In the genomic region with DNA sequence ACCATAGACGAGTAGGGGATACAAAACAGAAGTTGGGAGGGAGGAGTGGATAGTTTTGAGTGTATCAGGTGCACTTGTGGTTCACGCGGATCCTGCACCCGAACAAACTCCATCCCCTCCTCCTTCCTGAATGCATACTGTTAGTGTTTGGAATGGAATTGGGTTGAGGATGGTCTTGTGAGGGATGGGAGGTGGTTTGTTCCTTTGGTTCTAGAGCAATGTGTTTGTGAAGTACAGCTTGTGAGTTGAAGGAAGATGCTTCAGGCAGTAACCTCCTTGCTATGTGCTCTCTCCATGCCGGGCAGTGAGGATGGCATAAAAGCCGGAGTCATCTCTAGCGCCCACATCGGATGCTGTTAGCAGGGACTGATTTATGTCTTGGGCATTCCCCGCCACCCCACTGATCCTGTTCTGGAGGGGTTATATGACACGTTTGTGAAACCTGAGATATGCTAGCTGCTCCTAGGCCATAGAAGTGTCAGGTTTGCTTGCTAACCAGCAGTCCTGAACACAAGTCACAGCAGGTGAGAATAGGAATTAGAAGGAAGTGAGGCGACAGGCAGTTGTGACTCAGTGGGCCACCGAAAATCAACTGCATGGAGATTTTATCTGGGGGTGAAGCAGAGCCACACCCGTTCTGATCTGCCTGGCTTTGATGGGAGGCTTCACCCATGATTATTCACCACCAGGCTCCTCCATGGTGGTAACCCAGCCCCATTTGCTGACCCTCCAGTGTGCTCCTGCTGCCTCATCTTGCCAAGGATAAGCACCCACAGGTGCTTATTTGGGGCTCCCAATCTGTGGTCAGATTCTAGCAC, we compare ENCODE assay signal across 2 cellular contexts.
TF ChIP-seq lines count a peak whose summit lies in the region.

No MANE protein-coding gene starts in this region.

TF ChIP-seq in GM12878, 131 proteins besides CTCF, POLR2A, EP300 and RAD21:
- peak in 1 of 2 experiments; percentile 35; a peak in 1 of 4 replicates for TF ChIP-seq ETV6 (conservative IDR thresholded peaks at IDR 0.05 in 1 of 2, IDR thresholded peaks at IDR 0.05 in 1 of 2; ENCODE audit: borderline replicate concordance in 1 of 2, low read depth in 1 of 2)
- 0 out of 2 replicates have a peak, but pooled peaks have one; percentile 8 for TF ChIP-seq IRF4 (IDR thresholded peaks at IDR 0.05; ENCODE audit: low read depth, low read length)
- TF ChIP-seq CREM (IDR thresholded peaks at IDR 0.05; ENCODE audit: low read depth) = 0 out of 2 replicates have a peak, but pooled peaks have one; percentile 11
- 0 out of 2 replicates have a peak, but pooled peaks have one; percentile 13 for TF ChIP-seq DPF2 (IDR thresholded peaks at IDR 0.05)
- TF ChIP-seq SPI1 (IDR thresholded peaks at IDR 0.05; ENCODE audit: borderline replicate concordance, insufficient read depth, low read depth, low read length) = peak; percentile 9; the same call in 1 of the 2 replicates
- TF ChIP-seq SMAD5 (IDR thresholded peaks at IDR 0.05; ENCODE audit: low read depth) = no peak
- TF ChIP-seq PKNOX1 (IDR thresholded peaks at IDR 0.05) = peak; percentile 86
- 0 out of 2 replicates have a peak, but pooled peaks have one; percentile 16 for TF ChIP-seq MXI1 (IDR thresholded peaks at IDR 0.05; ENCODE audit: low read depth, low read length)
- peak; percentile 72; the same call in 1 of the 2 replicates for TF ChIP-seq SIN3A (IDR thresholded peaks at IDR 0.05; ENCODE audit: low read depth, low read length)
- no peak; the same call in 1 of the 2 replicates for TF ChIP-seq IKZF1 (conservative IDR thresholded peaks at IDR 0.05)
- TF ChIP-seq TARDBP (IDR thresholded peaks at IDR 0.05; ENCODE audit: borderline replicate concordance) = no peak
- no peak for TF ChIP-seq ZSCAN29 (IDR thresholded peaks at IDR 0.05)
- TF ChIP-seq RELA (IDR thresholded peaks at IDR 0.05; ENCODE audit: borderline replicate concordance, partially characterized antibody) = peak; percentile 61
- TF ChIP-seq NBN (IDR thresholded peaks at IDR 0.05) = 0 out of 2 replicates have a peak, but pooled peaks have one; percentile 16
- TF ChIP-seq, protein P1, sequence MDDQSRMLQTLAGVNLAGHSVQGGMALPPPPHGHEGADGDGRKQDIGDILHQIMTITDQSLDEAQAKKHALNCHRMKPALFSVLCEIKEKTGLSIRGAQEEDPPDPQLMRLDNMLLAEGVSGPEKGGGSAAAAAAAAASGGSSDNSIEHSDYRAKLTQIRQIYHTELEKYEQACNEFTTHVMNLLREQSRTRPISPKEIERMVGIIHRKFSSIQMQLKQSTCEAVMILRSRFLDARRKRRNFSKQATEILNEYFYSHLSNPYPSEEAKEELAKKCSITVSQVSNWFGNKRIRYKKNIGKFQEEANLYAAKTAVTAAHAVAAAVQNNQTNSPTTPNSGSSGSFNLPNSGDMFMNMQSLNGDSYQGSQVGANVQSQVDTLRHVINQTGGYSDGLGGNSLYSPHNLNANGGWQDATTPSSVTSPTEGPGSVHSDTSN (IDR thresholded peaks at IDR 0.05; ENCODE audit: insufficient replicate concordance, low read depth, low read length) = peak; percentile 79
- 0 out of 2 replicates have a peak, but pooled peaks have one; percentile 66 for TF ChIP-seq WRNIP1 (IDR thresholded peaks at IDR 0.05; ENCODE audit: borderline replicate concordance, low read depth, low read length)
- 0 out of 2 replicates have a peak, but pooled peaks have one; percentile 48 for TF ChIP-seq HDGF (IDR thresholded peaks at IDR 0.05)
- 0 out of 2 replicates have a peak, but pooled peaks have one; percentile 54 for TF ChIP-seq EED (IDR thresholded peaks at IDR 0.05; ENCODE audit: low read depth)

TF ChIP-seq in HepG2, 621 proteins besides CTCF, POLR2A, EP300 and RAD21 (continues in another document):
- TF ChIP-seq NR3C1 (CRISPR knock-in tag; IDR thresholded peaks at IDR 0.05) (no peak), DZIP1 (CRISPR knock-in tag; IDR thresholded peaks at IDR 0.05) (no peak), ZBTB43 (CRISPR knock-in tag; conservative IDR thresholded peaks at IDR 0.05) (no peak), ZZZ3 (CRISPR knock-in tag; IDR thresholded peaks at IDR 0.05; ENCODE audit: borderline replicate concordance) (no peak), ZSCAN20 (CRISPR knock-in tag; IDR thresholded peaks at IDR 0.05; ENCODE audit: borderline replicate concordance) (no peak), ZNF550 (CRISPR knock-in tag; IDR thresholded peaks at IDR 0.05; ENCODE audit: borderline replicate concordance) (no peak), ELF3 (CRISPR knock-in tag; IDR thresholded peaks at IDR 0.05) (no peak), MTF1 (CRISPR knock-in tag; IDR thresholded peaks at IDR 0.05) (no peak), ZNF124 (CRISPR knock-in tag; IDR thresholded peaks at IDR 0.05) (peak; percentile 78; the same call in 1 of the 2 replicates), ZNF740 (CRISPR knock-in tag; IDR thresholded peaks at IDR 0.05) (no peak), ZNF225 (CRISPR knock-in tag; IDR thresholded peaks at IDR 0.05) (no peak), HMGA1 (CRISPR knock-in tag; conservative IDR thresholded peaks at IDR 0.05) (no peak), KMT2A (CRISPR knock-in tag; IDR thresholded peaks at IDR 0.05) (no peak), KAT7 (CRISPR knock-in tag; IDR thresholded peaks at IDR 0.05; ENCODE audit: borderline replicate concordance) (0 out of 2 replicates have a peak, but pooled peaks have one; percentile 50), GTF2F1 (IDR thresholded peaks at IDR 0.05; ENCODE audit: low read length) (no peak), KDM2A (CRISPR knock-in tag; IDR thresholded peaks at IDR 0.05; ENCODE audit: borderline replicate concordance, low read depth) (0 out of 2 replicates have a peak, but pooled peaks have one; percentile 11), NFATC3 (CRISPR knock-in tag; IDR thresholded peaks at IDR 0.05) (no peak), THAP7 (CRISPR knock-in tag; IDR thresholded peaks at IDR 0.05) (no peak), ZNF891 (CRISPR knock-in tag; IDR thresholded peaks at IDR 0.05) (no peak), MIER3 (CRISPR knock-in tag; IDR thresholded peaks at IDR 0.05; ENCODE audit: borderline replicate concordance) (peak; percentile 16; the same call in 1 of the 2 replicates), ZNF607 (CRISPR knock-in tag; IDR thresholded peaks at IDR 0.05; ENCODE audit: borderline replicate concordance) (no peak), ZNF430 (CRISPR knock-in tag; IDR thresholded peaks at IDR 0.05) (no peak), PLRG1 (conservative IDR thresholded peaks at IDR 0.05) (no peak), YEATS2 (CRISPR knock-in tag; IDR thresholded peaks at IDR 0.05; ENCODE audit: borderline replicate concordance) (no peak)
- TF ChIP-seq, protein P2, sequence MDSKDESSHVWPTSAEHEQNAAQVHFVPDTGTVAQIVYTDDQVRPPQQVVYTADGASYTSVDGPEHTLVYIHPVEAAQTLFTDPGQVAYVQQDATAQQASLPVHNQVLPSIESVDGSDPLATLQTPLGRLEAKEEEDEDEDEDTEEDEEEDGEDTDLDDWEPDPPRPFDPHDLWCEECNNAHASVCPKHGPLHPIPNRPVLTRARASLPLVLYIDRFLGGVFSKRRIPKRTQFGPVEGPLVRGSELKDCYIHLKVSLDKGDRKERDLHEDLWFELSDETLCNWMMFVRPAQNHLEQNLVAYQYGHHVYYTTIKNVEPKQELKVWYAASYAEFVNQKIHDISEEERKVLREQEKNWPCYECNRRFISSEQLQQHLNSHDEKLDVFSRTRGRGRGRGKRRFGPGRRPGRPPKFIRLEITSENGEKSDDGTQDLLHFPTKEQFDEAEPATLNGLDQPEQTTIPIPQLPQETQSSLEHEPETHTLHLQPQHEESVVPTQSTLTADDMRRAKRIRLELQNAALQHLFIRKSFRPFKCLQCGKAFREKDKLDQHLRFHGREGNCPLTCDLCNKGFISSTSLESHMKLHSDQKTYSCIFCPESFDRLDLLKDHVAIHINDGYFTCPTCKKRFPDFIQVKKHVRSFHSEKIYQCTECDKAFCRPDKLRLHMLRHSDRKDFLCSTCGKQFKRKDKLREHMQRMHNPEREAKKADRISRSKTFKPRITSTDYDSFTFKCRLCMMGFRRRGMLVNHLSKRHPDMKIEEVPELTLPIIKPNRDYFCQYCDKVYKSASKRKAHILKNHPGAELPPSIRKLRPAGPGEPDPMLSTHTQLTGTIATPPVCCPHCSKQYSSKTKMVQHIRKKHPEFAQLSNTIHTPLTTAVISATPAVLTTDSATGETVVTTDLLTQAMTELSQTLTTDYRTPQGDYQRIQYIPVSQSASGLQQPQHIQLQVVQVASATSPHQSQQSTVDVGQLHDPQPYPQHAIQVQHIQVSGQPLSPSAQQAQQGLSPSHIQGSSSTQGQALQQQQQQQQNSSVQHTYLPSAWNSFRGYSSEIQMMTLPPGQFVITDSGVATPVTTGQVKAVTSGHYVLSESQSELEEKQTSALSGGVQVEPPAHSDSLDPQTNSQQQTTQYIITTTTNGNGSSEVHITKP (CRISPR knock-in tag; IDR thresholded peaks at IDR 0.05; ENCODE audit: low read depth) = no peak
- TF ChIP-seq, protein P3, sequence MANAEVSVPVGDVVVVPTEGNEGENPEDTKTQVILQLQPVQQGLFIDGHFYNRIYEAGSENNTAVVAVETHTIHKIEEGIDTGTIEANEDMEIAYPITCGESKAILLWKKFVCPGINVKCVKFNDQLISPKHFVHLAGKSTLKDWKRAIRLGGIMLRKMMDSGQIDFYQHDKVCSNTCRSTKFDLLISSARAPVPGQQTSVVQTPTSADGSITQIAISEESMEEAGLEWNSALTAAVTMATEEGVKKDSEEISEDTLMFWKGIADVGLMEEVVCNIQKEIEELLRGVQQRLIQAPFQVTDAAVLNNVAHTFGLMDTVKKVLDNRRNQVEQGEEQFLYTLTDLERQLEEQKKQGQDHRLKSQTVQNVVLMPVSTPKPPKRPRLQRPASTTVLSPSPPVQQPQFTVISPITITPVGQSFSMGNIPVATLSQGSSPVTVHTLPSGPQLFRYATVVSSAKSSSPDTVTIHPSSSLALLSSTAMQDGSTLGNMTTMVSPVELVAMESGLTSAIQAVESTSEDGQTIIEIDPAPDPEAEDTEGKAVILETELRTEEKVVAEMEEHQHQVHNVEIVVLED (CRISPR knock-in tag; IDR thresholded peaks at IDR 0.05; ENCODE audit: borderline replicate concordance) = no peak
